ENCODE assay signal across 23 cellular contexts in genomic region chr10:35824704-35825103, GRCh38.
A peak's percentile ranks its signal among the peaks of the same experiment; 100 is the strongest.
DNase-seq lines count a peak whose midpoint lies in the region; ATAC-seq and TF ChIP-seq lines count a peak whose summit lies in the region.
"Had no signal": no experiment of that assay in that cellular context is flagged by ENCODE, and none has a peak within 500 bp of the region (broad histone marks: within the 10 kb centered on the region; RNA-seq: fewer than 3 reads in every experiment).

No MANE protein-coding gene starts in this region.

- peak; percentile 6 for DNase-seq in astrocyte of the hippocampus (ENCODE audit: low read depth, low spot score)
- peak; percentile 60 for DNase-seq in fibroblast of the aortic adventitia (ENCODE audit: low read depth)
- DNase-seq in sciatic nerve (ENCODE audit: low spot score) = no peak
- no peak for DNase-seq in T1000 (lab: John Stamatoyannopoulos, UW)
- DNase-seq in GM20000 (ENCODE audit: low spot score) = no peak
- DNase-seq in occipital lobe (lab: John Stamatoyannopoulos, UW) = no peak
- DNase-seq: CD4-positive, alpha-beta T cell; COR-L47; DMS153; KG1; NCI-H1105; NCI-H146; NCI-H2029 treated with DMSO at 0.1 percent for 48 hours; NCI-H226; NCI-H510A treated with DMSO at 0.1 percent for 48 hours; NCI-H748 treated with DMSO at 0.1 percent for 48 hours; PC-9; RPMI8226; SHP77 had no signal

- ATAC-seq in sciatic nerve (peak; percentile 60), HG03095 (IDR thresholded peaks at IDR 0.05; ENCODE audit: unreplicated experiment) (no peak)
- ATAC-seq: GM23338, HCT116 had no signal

- TF ChIP-seq CTCF in fibroblast of the aortic adventitia (IDR thresholded peaks at IDR 0.05; ENCODE audit: insufficient read depth, low read length) = no peak
- TF ChIP-seq CTCF in GM20000 (IDR thresholded peaks at IDR 0.05; ENCODE audit: extremely low read depth, missing control alignments) = no peak

- intact Hi-C loops in sciatic nerve (cut with DNase I) = no loop called here

- H3K4me3 ChIP-seq in fibroblast of the aortic adventitia (ENCODE audit: low read depth, low read length) = no peak overlapping the region
- H3K4me3 ChIP-seq: BLaER1, GM23338, PC-9 had no signal

Comparison
In these comparisons a context has a peak if more than half of its experiments do, and no peak if none do; other contexts are left out.
1. DNase-seq: peak in astrocyte of the hippocampus (single experiment) and fibroblast of the aortic adventitia (single experiment); none in sciatic nerve (single experiment), T1000 (single experiment), GM20000 (single experiment) and occipital lobe (single experiment).